1 cellular context compared by ENCODE assay signal in genomic region chr6:106039836-106040592, GRCh38.
TF ChIP-seq lines count a peak whose summit lies in the region.

No MANE protein-coding gene starts in this region.

TF ChIP-seq in IMR-90, 13 proteins besides CTCF, POLR2A, EP300 and RAD21 (continued from another document):
- no peak for TF ChIP-seq RFX5 (IDR thresholded peaks at IDR 0.05; ENCODE audit: low read depth, low read length)
- no peak for TF ChIP-seq BHLHE40 (IDR thresholded peaks at IDR 0.05; ENCODE audit: low read depth, low read length)
- TF ChIP-seq ELK1 (IDR thresholded peaks at IDR 0.05; ENCODE audit: borderline replicate concordance, low read depth, low read length), result no peak
- TF ChIP-seq SMC3 (IDR thresholded peaks at IDR 0.05; ENCODE audit: low read depth, low read length), result no peak
- TF ChIP-seq NFE2L2 (IDR thresholded peaks at IDR 0.05; ENCODE audit: low read depth, low read length), result no peak
- no peak for TF ChIP-seq RCOR1 (IDR thresholded peaks at IDR 0.05; ENCODE audit: insufficient replicate concordance, low read length)
